In the genomic region with DNA sequence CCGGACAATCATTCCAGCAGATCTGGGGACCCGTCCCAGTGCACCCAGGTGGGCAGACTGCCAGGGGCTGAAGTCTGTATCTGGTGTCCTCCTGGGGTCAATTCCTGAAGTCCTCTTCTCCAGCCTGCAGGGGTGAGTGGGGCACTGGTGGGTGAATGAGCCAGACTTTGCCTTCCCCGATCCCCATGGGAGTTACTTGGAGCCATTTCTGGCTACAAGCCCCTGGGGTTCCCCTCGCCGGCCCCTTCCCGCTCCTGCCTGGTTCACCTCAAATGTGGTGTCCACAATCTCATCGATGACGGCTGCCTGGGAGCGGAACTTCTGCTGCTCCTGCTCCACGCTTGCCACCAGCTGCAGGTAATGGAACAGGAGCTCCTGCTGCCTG, we compare ENCODE assay signal across 26 cellular contexts. TPM values are rescaled to one million over a fixed set of nuclear protein-coding genes. Genes with fewer than 3 reads are reported as not detected.
DNase-seq lines count a peak whose midpoint lies in the region; ATAC-seq, FAIRE-seq and TF ChIP-seq lines count a peak whose summit lies in the region.
"Had no signal": no experiment of that assay in that cellular context is flagged by ENCODE, and none has a peak within 500 bp of the region (broad histone marks: within the 10 kb centered on the region; RNA-seq: fewer than 3 reads in every experiment).

No MANE protein-coding gene starts in this region.

- H3K36me3 ChIP-seq in HCT116 (ENCODE audit: control insufficient read depth in 1 of 2, insufficient read depth in 2 of 2, low read length in 2 of 2) (no peaks in the 10 kb centered on the region), H1 (ENCODE audit: control insufficient read depth in 2 of 4, insufficient read depth in 4 of 4, low read length in 3 of 4) (no peaks in the 10 kb centered on the region), parathyroid adenoma (ENCODE audit: control insufficient read depth, insufficient read depth, low read length) (no peaks in the 10 kb centered on the region), tibial artery (no peaks in the 10 kb centered on the region)
- no peaks in the 10 kb centered on the region for H3K36me3 ChIP-seq in CD8-positive, alpha-beta T cell (ENCODE audit: insufficient read depth, low read length)
- H3K36me3 ChIP-seq: BE2C had no signal

- WGBS in H1 (ENCODE audit: extremely low coverage in 1 of 2, insufficient coverage in 1 of 2, insufficient read length in 1 of 2, insufficient replicate concordance in 2 of 2, low coverage in 1 of 2, low lambda C conversion rate in 2 of 2, missing lambda C conversion rate in 1 of 2), 2 experiments: 92% methylated on average over 10 of the region's 10 CpGs; no CpG with 5 or more reads in 1 of the 2 experiments

- no peak overlapping the region for H2AFZ ChIP-seq in HCT116 (ENCODE audit: low read depth, low read length, poor library complexity, severe bottlenecking)
- H2AFZ ChIP-seq in H1 (ENCODE audit: low read length): no peak overlapping the region
- H2AFZ ChIP-seq in parathyroid adenoma: peak overlapping the region; percentile 56

- H4K20me1 ChIP-seq in HCT116 (ENCODE audit: insufficient read depth) (no peaks in the 10 kb centered on the region), H1 (replicated peaks in 1 of 2; ENCODE audit: control insufficient read depth in 1 of 2, insufficient read depth in 2 of 2, low read length in 2 of 2) (no peaks in the 10 kb centered on the region)

- peaks cover 57 to 94% of the 10 kb centered on the region in 2 experiments for H3K4me1 ChIP-seq in HCT116 (ENCODE audit: control insufficient read depth in 1 of 2, insufficient read depth in 2 of 2, low read length in 2 of 2)
- H3K4me1 ChIP-seq in H1 (replicated peaks in 1 of 4; ENCODE audit: control insufficient read depth in 3 of 4, insufficient read depth in 4 of 4, low read length in 3 of 4): peaks cover 0 to 6% (median 2%) of the 10 kb centered on the region in 4 experiments; a peak in 3 of 7 replicates
- peaks cover 11% of the 10 kb centered on the region for H3K4me1 ChIP-seq in parathyroid adenoma
- H3K4me1 ChIP-seq in tibial artery: peaks cover 0 to 73% (median 61%) of the 10 kb centered on the region in 4 donors
- peaks cover under 1% of the 10 kb centered on the region for H3K4me1 ChIP-seq in CD8-positive, alpha-beta T cell (ENCODE audit: insufficient read depth, low read length)
- H3K4me1 ChIP-seq: BE2C had no signal

- peak overlapping the region; percentile 51; the same call in 1 of the 2 replicates for H4K8ac ChIP-seq in H1 (ENCODE audit: extremely low read depth, insufficient read depth, low read length)

- H2AK5ac ChIP-seq in H1 (ENCODE audit: low read depth, low read length): no peak overlapping the region

- no peak overlapping the region for H3K4me3 Mint-ChIP-seq in CD8-positive, alpha-beta T cell
- H3K4me3 Mint-ChIP-seq: CD4-positive, alpha-beta T cell had no signal

- TF ChIP-seq CTCF in HCT116 (IDR thresholded peaks at IDR 0.05 in 2 of 3, conservative IDR thresholded peaks at IDR 0.05 in 1 of 3; ENCODE audit: borderline replicate concordance in 1 of 3, insufficient read depth in 1 of 3, low read depth in 2 of 3, low read length in 2 of 3): no peak
- TF ChIP-seq CTCF in H1 (IDR thresholded peaks at IDR 0.05; ENCODE audit: control extremely low read depth in 1 of 3, insufficient read depth in 1 of 3, low read depth in 1 of 3, low read length in 3 of 3): no peak
- TF ChIP-seq CTCF in parathyroid adenoma (IDR thresholded peaks at IDR 0.05): no peak
- TF ChIP-seq CTCF in tibial artery (IDR thresholded peaks at IDR 0.05): no peak
- no peak for TF ChIP-seq CTCF in CD8-positive, alpha-beta T cell (IDR thresholded peaks at IDR 0.05)
- TF ChIP-seq CTCF in GM10248 (IDR thresholded peaks at IDR 0.05; ENCODE audit: control extremely low read depth, extremely low read depth, low read depth, missing control alignments): no peak

- no peak overlapping the region for H3K4me3 ChIP-seq in HCT116 (replicated peaks in 1 of 2; ENCODE audit: low read depth in 1 of 2, low read length in 2 of 2)
- no peak overlapping the region for H3K4me3 ChIP-seq in H1 (ENCODE audit: extremely low read depth in 1 of 4, insufficient read depth in 2 of 4, low read depth in 3 of 4, low read length in 4 of 4)
- no peak overlapping the region for H3K4me3 ChIP-seq in parathyroid adenoma (ENCODE audit: low read depth, low read length)
- H3K4me3 ChIP-seq in tibial artery: peak overlapping the region in 1 of 2 donors; percentile 31
- H3K4me3 ChIP-seq in CD8-positive, alpha-beta T cell (ENCODE audit: low read depth, low read length): no peak overlapping the region
- H3K4me3 ChIP-seq: A549 had no signal

- H3K4me2 ChIP-seq in HCT116 (ENCODE audit: low read length) (peak overlapping the region; percentile 67), H1 (ENCODE audit: insufficient read depth in 1 of 2, low read depth in 2 of 2, low read length in 2 of 2) (no peak overlapping the region), parathyroid adenoma (ENCODE audit: low read length) (no peak overlapping the region)
- H3K4me2 ChIP-seq: A549, KMS-11 had no signal

- ATAC-seq in HCT116 (no peak), esophagus mucosa (no peak)
- ATAC-seq in CD8-positive, alpha-beta T cell: no peak
- ATAC-seq: A549, Panc1, Right ventricle myocardium inferior had no signal

- H2BK5ac ChIP-seq in H1 (ENCODE audit: low read depth, low read length): no peak overlapping the region

- TF ChIP-seq RAD21 in HCT116 (IDR thresholded peaks at IDR 0.05; ENCODE audit: low read depth) (no peak), H1 (IDR thresholded peaks at IDR 0.05 in 1 of 2, conservative IDR thresholded peaks at IDR 0.05 in 1 of 2; ENCODE audit: low read depth in 2 of 2, low read length in 2 of 2) (no peak)

- RAD21 ChIA-PET in HCT116 (lab: Charles Lee; ENCODE audit: low non-redundant PET in 1 of 2, low total read pairs in 2 of 2, uncharacterized antibody in 2 of 2, unreplicated experiment in 2 of 2): no interaction called here

- no peak for TF ChIP-seq POLR2A in HCT116 (IDR thresholded peaks at IDR 0.05; ENCODE audit: borderline replicate concordance, extremely low read depth, insufficient read depth, insufficient read length)
- TF ChIP-seq POLR2A in H1 (IDR thresholded peaks at IDR 0.05; ENCODE audit: control extremely low read depth in 1 of 2, low read depth in 2 of 2, low read length in 2 of 2): no peak

- H3K27me3 Mint-ChIP-seq in CD8-positive, alpha-beta T cell (ENCODE audit: low read depth): peaks cover 10% of the 10 kb centered on the region

- no peak overlapping the region for H3K56ac ChIP-seq in H1 (replicated peaks; ENCODE audit: insufficient read length, low read depth, low read length)

- FAIRE-seq in H1 (lab: Jason Lieb, UNC): no peak
- FAIRE-seq: A549, GM12891 had no signal

- H3K9me3 ChIP-seq in HCT116 (ENCODE audit: control insufficient read depth in 1 of 2, insufficient read depth in 1 of 2, low read depth in 1 of 2, low read length in 2 of 2) (no peaks in the 10 kb centered on the region), H1 (ENCODE audit: insufficient read depth in 2 of 2, low read depth in 1 of 2, low read length in 1 of 2) (no peaks in the 10 kb centered on the region), parathyroid adenoma (ENCODE audit: control insufficient read depth, low read length) (no peaks in the 10 kb centered on the region), tibial artery (no peaks in the 10 kb centered on the region)
- H3K9me3 ChIP-seq in CD8-positive, alpha-beta T cell (ENCODE audit: low read length): no peaks in the 10 kb centered on the region
- H3K9me3 ChIP-seq: A549, BE2C, Caco-2 had no signal

- no peaks in the 10 kb centered on the region for H3K4me1 Mint-ChIP-seq in CD8-positive, alpha-beta T cell (ENCODE audit: low read depth)

- H4K91ac ChIP-seq in H1 (replicated peaks; ENCODE audit: insufficient read length, low read length): no peak overlapping the region

- no peak overlapping the region for H2BK20ac ChIP-seq in H1 (ENCODE audit: low read length)

- H3K4ac ChIP-seq in H1 (replicated peaks; ENCODE audit: insufficient read length, low read depth, low read length): peak overlapping the region; percentile 38

- DNase-seq in HCT116 (ENCODE audit: low read depth, low spot score) (no peak), H1 (ENCODE audit: low read depth in 1 of 2, low spot score in 2 of 2) (no peak), tibial artery (no peak), GM10248 (ENCODE audit: extremely low spot score) (no peak)
- no peak for DNase-seq in CD8-positive, alpha-beta T cell
- DNase-seq: BE2C; Caco-2; CD4-positive, alpha-beta T cell; DND-41; GOT3; IMR-90; MV-4-11; NCI-H1105 treated with DMSO at 0.1 percent for 48 hours; NCI-H2081; NCI-H2171; NCI-H524; NCI-H774; NK-92 treated with Interleukin-12 subunit alpha and Interleukin-12 subunit beta, amount 100 ng/mL, for 24 hours had no signal

- H3K27me3 ChIP-seq in HCT116 (ENCODE audit: insufficient read depth, low read length) (no peaks in the 10 kb centered on the region), H1 (replicated peaks in 1 of 4; ENCODE audit: control insufficient read depth in 3 of 4, extremely low read depth in 1 of 4, insufficient read depth in 3 of 4, low read length in 3 of 4) (peaks cover 4 to 18% (median 16%) of the 10 kb centered on the region in 4 experiments), parathyroid adenoma (ENCODE audit: control insufficient read depth, insufficient read depth, low read length) (no peaks in the 10 kb centered on the region), tibial artery (no peaks in the 10 kb centered on the region)
- peaks cover 10% of the 10 kb centered on the region for H3K27me3 ChIP-seq in CD8-positive, alpha-beta T cell (ENCODE audit: insufficient read depth, low read length)

- H3K18ac ChIP-seq in H1 (ENCODE audit: extremely low read depth, low read length): no peak overlapping the region

- H2BK15ac ChIP-seq in H1 (ENCODE audit: low read length): no peak overlapping the region

- H3K9me3 Mint-ChIP-seq in CD8-positive, alpha-beta T cell: no peaks in the 10 kb centered on the region
- H3K9me3 Mint-ChIP-seq: CD4-positive, alpha-beta T cell had no signal

- CTCF ChIA-PET in HCT116 (lab: Charles Lee): no interaction called here
- CTCF ChIA-PET in H1 (lab: Charles Lee; ENCODE audit: partially characterized antibody): interaction anchor here (1.1 kb wide), 1 partner anchor 129 kb away, joined by 3 read pairs; a partner anchor contains a TSS
- CTCF ChIA-PET in CD8-positive, alpha-beta T cell (lab: Charles Lee): no interaction called here
- CTCF ChIA-PET in GM10248 (lab: Yijun Ruan, JAX): interaction anchor here (0.8 to 1.3 kb wide), 2 partner anchors 28 to 133 kb away, joined by 4 read pairs; no protein-coding TSS in a partner anchor

- no peak overlapping the region for H3K23ac ChIP-seq in H1 (ENCODE audit: insufficient read length)

- H3K14ac ChIP-seq in H1 (ENCODE audit: insufficient read length): no peak overlapping the region

- H3K27ac ChIP-seq in HCT116 (ENCODE audit: low read depth, low read length) (peak overlapping the region; percentile 98), H1 (ENCODE audit: low read depth, low read length) (no peak overlapping the region), parathyroid adenoma (peak overlapping the region; percentile 92), tibial artery (peak overlapping the region; percentile 89 to 96)
- no peak overlapping the region for H3K27ac ChIP-seq in CD8-positive, alpha-beta T cell (ENCODE audit: low read depth, low read length)
- H3K27ac ChIP-seq: A549, KMS-11 had no signal

- no peak overlapping the region for H2BK120ac ChIP-seq in H1 (replicated peaks; ENCODE audit: low read depth, low read length)

- no peaks in the 10 kb centered on the region for H3K36me3 Mint-ChIP-seq in CD8-positive, alpha-beta T cell

- H4K5ac ChIP-seq in H1 (ENCODE audit: insufficient read length, low read depth, low read length): no peak overlapping the region

- TF ChIP-seq EP300 in H1 (IDR thresholded peaks at IDR 0.05; ENCODE audit: borderline replicate concordance in 1 of 2, low read depth in 2 of 2, low read length in 2 of 2): no peak

- H3K9me2 ChIP-seq in HCT116 (ENCODE audit: insufficient read depth): no peaks in the 10 kb centered on the region

- H3K79me2 ChIP-seq in HCT116 (ENCODE audit: insufficient read depth, low read length): peaks cover 11% of the 10 kb centered on the region; the same call in 1 of the 2 replicates
- H3K79me2 ChIP-seq in H1 (ENCODE audit: control insufficient read depth in 1 of 2, insufficient read depth in 2 of 2, low read length in 2 of 2): no peaks in the 10 kb centered on the region
- H3K79me2 ChIP-seq in parathyroid adenoma: no peaks in the 10 kb centered on the region

- H3K9ac ChIP-seq in HCT116 (ENCODE audit: low read length) (no peak overlapping the region), H1 (replicated peaks in 1 of 4; ENCODE audit: extremely low read depth in 1 of 4, low read depth in 3 of 4, low read length in 3 of 4) (no peak overlapping the region), parathyroid adenoma (no peak overlapping the region)
- H3K9ac ChIP-seq: KMS-11 had no signal

- no peak overlapping the region for H2BK12ac ChIP-seq in H1 (ENCODE audit: low read depth, low read length)

- intact Hi-C loops in HCT116 (cut with micrococcal nuclease): no loop called here
- intact Hi-C loops in tibial artery (cut with DNase I; ENCODE audit: low total_unique reads): no loop called here
- intact Hi-C loops in CD8-positive, alpha-beta T cell (cut with DNase I, micrococcal nuclease): no loop called here

- no peaks in the 10 kb centered on the region for H3K79me1 ChIP-seq in H1 (ENCODE audit: low read depth, low read length)

- POLR2A ChIA-PET in HCT116 (lab: Charles Lee): interaction anchor here (1.0 kb wide), 1 partner anchor 11 kb away, joined by 5 read pairs; no protein-coding TSS in a partner anchor
- POLR2A ChIA-PET in H1 (lab: Charles Lee; ENCODE audit: partially characterized antibody): interaction anchor here (0.7 kb wide), 1 partner anchor 85 kb away, joined by 3 read pairs; no protein-coding TSS in a partner anchor
- POLR2A ChIA-PET in CD8-positive, alpha-beta T cell (lab: Charles Lee): no interaction called here
- POLR2A ChIA-PET in GM10248 (lab: Yijun Ruan, JAX): no interaction called here

- BruUV-seq in HCT116 (replicated peaks; lab: Mats Ljungman, UMichigan): no TSS peak

- H3K23me2 ChIP-seq in H1 (ENCODE audit: low read depth, low read length): no peaks in the 10 kb centered on the region; the same call in 1 of the 2 replicates

- H3K27ac Mint-ChIP-seq in CD8-positive, alpha-beta T cell: no peak overlapping the region
- H3K27ac Mint-ChIP-seq: CD4-positive, alpha-beta T cell had no signal

RNA-seq across cellular contexts. Expression of a gene that starts 5.0 kb away (rescaled TPM):
- total RNA-seq in HCT116 (2021; ENCODE audit: unreplicated experiment): 68.1 TPM
- polyA plus RNA-seq in HCT116 (2012): 218 and 244 TPM in 2 replicates
- 1.6 and 1.8 TPM in 2 replicates for total RNA-seq in H1 (2021; fragmentation: NEBNext Ultra II Directional; extraction: Animal tissue kit (Norgen Biotek cat#: 25700))
- polyA plus RNA-seq in H1 (2011; rRNA removed): 7.6 and 8.6 TPM in 2 replicates
- polyA plus RNA-seq in H1 (2011; cell fraction: cytosol; rRNA removed): 7.3 TPM
- 5.4 TPM for polyA plus RNA-seq in H1 (2011; cell fraction: nucleus; rRNA removed)
- 1.7 to 3.7 TPM (median 3.2 TPM) in 4 replicates for polyA plus RNA-seq in H1 (2012, experiment 1 of 2)
- 2.0 TPM for polyA plus RNA-seq in H1 (2012, experiment 2 of 2)
- 2.4 TPM for polyA plus RNA-seq in H1 (2013, experiment 1 of 2)
- polyA plus RNA-seq in H1 (2013, experiment 2 of 2): 3.8 TPM
- 1.0 TPM in 1 of 2 replicates, not detected in the other for polyA minus RNA-seq in H1 (2011; rRNA and poly(A)+ RNA removed)
- not detected for polyA minus RNA-seq in H1 (2011; cell fraction: cytosol; rRNA and poly(A)+ RNA removed)
- not detected for polyA minus RNA-seq in H1 (2011; cell fraction: nucleus; rRNA and poly(A)+ RNA removed)
- 9.2 TPM for total RNA-seq in esophagus mucosa
- not detected for total RNA-seq in CD8-positive, alpha-beta T cell
- total RNA-seq: Caco-2; CD4-positive, alpha-beta T cell; Right ventricle myocardium inferior; SK-MEL-5 had no signal
- polyA plus RNA-seq: A549 had no signal

RNA-seq across cellular contexts. Expression of a gene that starts 9.5 kb away (rescaled TPM):
- 2.4 TPM for total RNA-seq in HCT116 (2021; ENCODE audit: unreplicated experiment)
- 3.8 and 4.5 TPM in 2 replicates for polyA plus RNA-seq in HCT116 (2012)
- total RNA-seq in H1 (2021; fragmentation: NEBNext Ultra II Directional; extraction: Animal tissue kit (Norgen Biotek cat#: 25700)): not detected in 2 replicates
- polyA plus RNA-seq in H1 (2011; rRNA removed): not detected in 2 replicates
- polyA plus RNA-seq in H1 (2011; cell fraction: cytosol; rRNA removed): not detected
- 0.07 TPM for polyA plus RNA-seq in H1 (2011; cell fraction: nucleus; rRNA removed)
- not detected in 4 replicates for polyA plus RNA-seq in H1 (2012, experiment 1 of 2)
- polyA plus RNA-seq in H1 (2012, experiment 2 of 2): not detected
- polyA plus RNA-seq in H1 (2013, experiment 1 of 2): not detected
- not detected for polyA plus RNA-seq in H1 (2013, experiment 2 of 2)
- not detected in 2 replicates for polyA minus RNA-seq in H1 (2011; rRNA and poly(A)+ RNA removed)
- polyA minus RNA-seq in H1 (2011; cell fraction: cytosol; rRNA and poly(A)+ RNA removed): not detected
- not detected for polyA minus RNA-seq in H1 (2011; cell fraction: nucleus; rRNA and poly(A)+ RNA removed)
- not detected for total RNA-seq in esophagus mucosa
- total RNA-seq in CD8-positive, alpha-beta T cell: not detected
- total RNA-seq: Caco-2; CD4-positive, alpha-beta T cell; Right ventricle myocardium inferior had no signal

RNA-seq across cellular contexts. Expression of a gene that starts 14.5 kb away (rescaled TPM):
- total RNA-seq in HCT116 (2021; ENCODE audit: unreplicated experiment) (356 TPM), esophagus mucosa (145 TPM)
- polyA plus RNA-seq in HCT116 (2012): 221 and 297 TPM in 2 replicates
- 330 and 345 TPM in 2 replicates for total RNA-seq in H1 (2021; fragmentation: NEBNext Ultra II Directional; extraction: Animal tissue kit (Norgen Biotek cat#: 25700))
- 467 and 516 TPM in 2 replicates for polyA plus RNA-seq in H1 (2011; rRNA removed)
- 279 TPM for polyA plus RNA-seq in H1 (2011; cell fraction: cytosol; rRNA removed)
- 196 TPM for polyA plus RNA-seq in H1 (2011; cell fraction: nucleus; rRNA removed)
- 272 to 330 TPM (median 304 TPM) in 4 replicates for polyA plus RNA-seq in H1 (2012, experiment 1 of 2)
- polyA plus RNA-seq in H1 (2012, experiment 2 of 2): 664 TPM
- polyA plus RNA-seq in H1 (2013, experiment 1 of 2): 388 TPM
- polyA plus RNA-seq in H1 (2013, experiment 2 of 2): 393 TPM
- polyA minus RNA-seq in H1 (2011; rRNA and poly(A)+ RNA removed): 77.9 and 102 TPM in 2 replicates
- polyA minus RNA-seq in H1 (2011; cell fraction: cytosol; rRNA and poly(A)+ RNA removed): 63.5 TPM
- polyA minus RNA-seq in H1 (2011; cell fraction: nucleus; rRNA and poly(A)+ RNA removed): 47.2 TPM
- total RNA-seq in CD8-positive, alpha-beta T cell: 10 to 100 TPM; 31.6 to 34.0 TPM

RNA-seq across cellular contexts. Expression of a gene that starts 14.8 kb away (rescaled TPM):
- total RNA-seq in HCT116 (2021; ENCODE audit: unreplicated experiment) (45.5 TPM), esophagus mucosa (23.0 TPM)
- polyA plus RNA-seq in HCT116 (2012): 35.5 and 36.8 TPM in 2 replicates
- 35.8 and 39.9 TPM in 2 replicates for total RNA-seq in H1 (2021; fragmentation: NEBNext Ultra II Directional; extraction: Animal tissue kit (Norgen Biotek cat#: 25700))
- polyA plus RNA-seq in H1 (2011; rRNA removed): 29.5 and 32.6 TPM in 2 replicates
- polyA plus RNA-seq in H1 (2011; cell fraction: cytosol; rRNA removed): 31.9 TPM
- 21.0 TPM for polyA plus RNA-seq in H1 (2011; cell fraction: nucleus; rRNA removed)
- polyA plus RNA-seq in H1 (2012, experiment 1 of 2): 27.2 to 28.5 TPM (median 27.4 TPM) in 4 replicates
- polyA plus RNA-seq in H1 (2012, experiment 2 of 2): 17.3 TPM
- 22.8 TPM for polyA plus RNA-seq in H1 (2013, experiment 1 of 2)
- polyA plus RNA-seq in H1 (2013, experiment 2 of 2): 22.6 TPM
- polyA minus RNA-seq in H1 (2011; rRNA and poly(A)+ RNA removed): 55.2 and 66.1 TPM in 2 replicates
- polyA minus RNA-seq in H1 (2011; cell fraction: cytosol; rRNA and poly(A)+ RNA removed): 21.1 TPM
- 16.9 TPM for polyA minus RNA-seq in H1 (2011; cell fraction: nucleus; rRNA and poly(A)+ RNA removed)
- 100 to 1,000 TPM; 119 to 126 TPM for total RNA-seq in CD8-positive, alpha-beta T cell

RNA-seq across cellular contexts. Expression of a gene that starts 32.2 kb away (rescaled TPM):
- not detected for total RNA-seq in HCT116 (2021; ENCODE audit: unreplicated experiment)
- polyA plus RNA-seq in HCT116 (2012): 0.07 TPM in 1 of 2 replicates, not detected in the other
- 21.1 and 21.4 TPM in 2 replicates for total RNA-seq in H1 (2021; fragmentation: NEBNext Ultra II Directional; extraction: Animal tissue kit (Norgen Biotek cat#: 25700))
- polyA plus RNA-seq in H1 (2011; rRNA removed): 21.1 and 35.0 TPM in 2 replicates
- 17.0 TPM for polyA plus RNA-seq in H1 (2011; cell fraction: cytosol; rRNA removed)
- polyA plus RNA-seq in H1 (2011; cell fraction: nucleus; rRNA removed): 26.0 TPM
- polyA plus RNA-seq in H1 (2012, experiment 1 of 2): 10.8 to 19.1 TPM (median 17.8 TPM) in 4 replicates
- polyA plus RNA-seq in H1 (2012, experiment 2 of 2): 15.7 TPM
- 24.0 TPM for polyA plus RNA-seq in H1 (2013, experiment 1 of 2)
- 27.1 TPM for polyA plus RNA-seq in H1 (2013, experiment 2 of 2)
- 4.0 and 4.9 TPM in 2 replicates for polyA minus RNA-seq in H1 (2011; rRNA and poly(A)+ RNA removed)
- 14.5 TPM for polyA minus RNA-seq in H1 (2011; cell fraction: cytosol; rRNA and poly(A)+ RNA removed)
- polyA minus RNA-seq in H1 (2011; cell fraction: nucleus; rRNA and poly(A)+ RNA removed): 14.6 TPM
- not detected for total RNA-seq in esophagus mucosa
- total RNA-seq in CD8-positive, alpha-beta T cell: not detected
- total RNA-seq: Caco-2; CD4-positive, alpha-beta T cell; IMR-90; SK-MEL-5 had no signal
- polyA plus RNA-seq: A549 had no signal

Comparison
In these comparisons a context has a peak if more than half of its experiments do, and no peak if none do; other contexts are left out.
1. H3K27ac ChIP-seq: peak in HCT116 (single experiment), parathyroid adenoma (single experiment) and tibial artery (2 of 2); none in H1 (single experiment) and CD8-positive, alpha-beta T cell (single experiment).
2. CTCF ChIA-PET loops: an anchor here in H1 (1.1 kb wide) and GM10248 (0.8 to 1.3 kb wide); none called in HCT116 and CD8-positive, alpha-beta T cell.
3. POLR2A ChIA-PET loops: an anchor here in HCT116 (1.0 kb wide) and H1 (0.7 kb wide); none called in CD8-positive, alpha-beta T cell and GM10248.